21 cellular contexts compared by ENCODE assay signal in the genomic region with DNA sequence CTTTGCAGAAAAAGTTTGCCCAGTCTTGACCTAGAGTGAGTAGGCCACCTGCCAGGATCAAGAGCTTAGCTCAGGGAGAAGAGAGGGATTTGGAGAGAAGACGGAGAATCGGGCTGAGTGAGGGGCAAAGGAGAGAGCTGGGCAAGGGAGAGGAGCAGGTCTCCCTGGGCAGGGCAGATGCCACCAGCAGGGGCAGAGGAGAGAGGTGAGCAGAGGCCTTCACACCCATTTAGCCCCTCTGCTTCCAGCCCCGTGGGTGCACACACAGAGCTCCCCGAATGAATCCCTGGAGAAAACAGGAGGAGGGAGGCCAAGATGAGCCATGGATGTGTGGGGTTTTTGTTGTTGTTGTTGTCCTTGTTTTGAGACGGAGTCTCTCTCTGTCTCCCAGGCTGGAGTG. TPM values are rescaled to one million over a fixed set of nuclear protein-coding genes. Genes with fewer than 3 reads are reported as not detected.
"Had no signal": no experiment of that assay in that cellular context is flagged by ENCODE, and none has a peak within 500 bp of the region (broad histone marks: within the 10 kb centered on the region; RNA-seq: fewer than 3 reads in every experiment).

No MANE protein-coding gene starts in this region.

- H3K4me1 Mint-ChIP-seq: activated naive CD4-positive, alpha-beta T cell treated with anti-CD3 and anti-CD28 coated beads, Interleukin-2, amount 50 U/mL, for 24 hours had no signal

- FAIRE-seq: keratinocyte, small intestine had no signal

- H3K9me3 ChIP-seq: adrenal gland, left ventricle myocardium inferior, right atrium auricular region, transverse colon had no signal

- H3K4me3 Mint-ChIP-seq: activated naive CD4-positive, alpha-beta T cell treated with anti-CD3 and anti-CD28 coated beads, Interleukin-2, amount 50 U/mL, for 24 hours; nephron progenitor cell had no signal

- DNase-seq: activated CD4-positive, alpha-beta T cell treated with anti-CD3 and anti-CD28 coated beads for 1 hour; activated CD4-positive, alpha-beta T cell treated with anti-CD3 and anti-CD28 coated beads, Interleukin-2, amount 50 U/mL, for 4 hours; activated T-cell treated with anti-CD3 and anti-CD28 coated beads for 4 hours; adrenal gland; left ventricle myocardium inferior; mesendoderm; nephron progenitor cell; occipital lobe; small intestine; stimulated activated CD4-positive, alpha-beta T cell treated with anti-CD3 and anti-CD28 coated beads, Interleukin-4, amount 100 ng/mL, for 4 hours; stimulated activated CD8-positive, alpha-beta memory T cell treated with anti-CD3 and anti-CD28 coated beads, Interleukin-4, amount 100 ng/mL, for 48 hours; stimulated activated naive CD4-positive, alpha-beta T cell treated with Interleukin-2 at 50 U/mL for 16 hours; substantia nigra; transverse colon had no signal

- H3K36me3 Mint-ChIP-seq: activated naive CD4-positive, alpha-beta T cell treated with anti-CD3 and anti-CD28 coated beads, Interleukin-2, amount 50 U/mL, for 24 hours had no signal

- ATAC-seq: esophagus mucosa had no signal

- H3K27ac Mint-ChIP-seq: activated naive CD4-positive, alpha-beta T cell treated with anti-CD3 and anti-CD28 coated beads, Interleukin-2, amount 50 U/mL, for 24 hours; activated T-helper 2 cell treated with anti-CD3 and anti-CD28 coated beads, Interferon-gamma antibody, Interleukin-2, Interleukin-4, amounts not matched to agents 10 μg/mL and 5 μg/mL and 100 μg/mL, durations not matched to agents 14 hours and 24 hours and 36 hours; nephron progenitor cell; progenitor cell of endocrine pancreas had no signal

RNA-seq across cellular contexts. Expression of a gene that starts 29.2 kb away (rescaled TPM):
- total RNA-seq: activated T-helper 2 cell treated with anti-CD3 and anti-CD28 coated beads, Interferon-gamma antibody, Interleukin-2, Interleukin-4, amounts not matched to agents 10 μg/mL and 5 μg/mL and 100 μg/mL, durations not matched to agents 14 hours and 24 hours and 36 hours; esophagus mucosa; left ventricle myocardium inferior; occipital lobe; progenitor cell of endocrine pancreas; right atrium auricular region; T-helper 2 cell treated with Interferon-gamma antibody and Interleukin-4, amounts not matched to agents 100 ng/mL and 5 ng/mL, for 36 hours had no signal
